2 cellular contexts compared by ENCODE assay signal in genomic region chr1:112312315-112312714, GRCh38.
TF ChIP-seq lines count a peak whose summit lies in the region.

No MANE protein-coding gene starts in this region.

TF ChIP-seq in H1, 55 proteins besides CTCF, POLR2A, EP300 and RAD21:
- TF ChIP-seq SIRT6 (IDR thresholded peaks at IDR 0.05; ENCODE audit: low read length): no peak
- TF ChIP-seq, protein P1, sequence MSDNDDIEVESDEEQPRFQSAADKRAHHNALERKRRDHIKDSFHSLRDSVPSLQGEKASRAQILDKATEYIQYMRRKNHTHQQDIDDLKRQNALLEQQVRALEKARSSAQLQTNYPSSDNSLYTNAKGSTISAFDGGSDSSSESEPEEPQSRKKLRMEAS (IDR thresholded peaks at IDR 0.05): no peak
- TF ChIP-seq SRF (IDR thresholded peaks at IDR 0.05; ENCODE audit: low read depth, low read length): no peak
- TF ChIP-seq HDAC6 (IDR thresholded peaks at IDR 0.05; ENCODE audit: low read depth, low read length): no peak

TF ChIP-seq in HepG2, 621 proteins besides CTCF, POLR2A, EP300 and RAD21:
- no peak for TF ChIP-seq JUND (CRISPR knock-in tag; IDR thresholded peaks at IDR 0.05)
- TF ChIP-seq, protein P2, sequence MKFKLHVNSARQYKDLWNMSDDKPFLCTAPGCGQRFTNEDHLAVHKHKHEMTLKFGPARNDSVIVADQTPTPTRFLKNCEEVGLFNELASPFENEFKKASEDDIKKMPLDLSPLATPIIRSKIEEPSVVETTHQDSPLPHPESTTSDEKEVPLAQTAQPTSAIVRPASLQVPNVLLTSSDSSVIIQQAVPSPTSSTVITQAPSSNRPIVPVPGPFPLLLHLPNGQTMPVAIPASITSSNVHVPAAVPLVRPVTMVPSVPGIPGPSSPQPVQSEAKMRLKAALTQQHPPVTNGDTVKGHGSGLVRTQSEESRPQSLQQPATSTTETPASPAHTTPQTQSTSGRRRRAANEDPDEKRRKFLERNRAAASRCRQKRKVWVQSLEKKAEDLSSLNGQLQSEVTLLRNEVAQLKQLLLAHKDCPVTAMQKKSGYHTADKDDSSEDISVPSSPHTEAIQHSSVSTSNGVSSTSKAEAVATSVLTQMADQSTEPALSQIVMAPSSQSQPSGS (CRISPR knock-in tag; IDR thresholded peaks at IDR 0.05): no peak
- TF ChIP-seq HMG20A (CRISPR knock-in tag; IDR thresholded peaks at IDR 0.05; ENCODE audit: borderline replicate concordance): no peak
- TF ChIP-seq GMEB2 (CRISPR knock-in tag; IDR thresholded peaks at IDR 0.05; ENCODE audit: low read depth): no peak
- no peak for TF ChIP-seq SMAD1 (CRISPR knock-in tag; IDR thresholded peaks at IDR 0.05; ENCODE audit: borderline replicate concordance, low read depth)
- TF ChIP-seq REPIN1 (CRISPR knock-in tag; IDR thresholded peaks at IDR 0.05; ENCODE audit: borderline replicate concordance, low read depth): no peak
- TF ChIP-seq POLR2G (IDR thresholded peaks at IDR 0.05; ENCODE audit: low read depth, low read length): no peak
